1 cellular context compared by ENCODE assay signal in the genomic region with DNA sequence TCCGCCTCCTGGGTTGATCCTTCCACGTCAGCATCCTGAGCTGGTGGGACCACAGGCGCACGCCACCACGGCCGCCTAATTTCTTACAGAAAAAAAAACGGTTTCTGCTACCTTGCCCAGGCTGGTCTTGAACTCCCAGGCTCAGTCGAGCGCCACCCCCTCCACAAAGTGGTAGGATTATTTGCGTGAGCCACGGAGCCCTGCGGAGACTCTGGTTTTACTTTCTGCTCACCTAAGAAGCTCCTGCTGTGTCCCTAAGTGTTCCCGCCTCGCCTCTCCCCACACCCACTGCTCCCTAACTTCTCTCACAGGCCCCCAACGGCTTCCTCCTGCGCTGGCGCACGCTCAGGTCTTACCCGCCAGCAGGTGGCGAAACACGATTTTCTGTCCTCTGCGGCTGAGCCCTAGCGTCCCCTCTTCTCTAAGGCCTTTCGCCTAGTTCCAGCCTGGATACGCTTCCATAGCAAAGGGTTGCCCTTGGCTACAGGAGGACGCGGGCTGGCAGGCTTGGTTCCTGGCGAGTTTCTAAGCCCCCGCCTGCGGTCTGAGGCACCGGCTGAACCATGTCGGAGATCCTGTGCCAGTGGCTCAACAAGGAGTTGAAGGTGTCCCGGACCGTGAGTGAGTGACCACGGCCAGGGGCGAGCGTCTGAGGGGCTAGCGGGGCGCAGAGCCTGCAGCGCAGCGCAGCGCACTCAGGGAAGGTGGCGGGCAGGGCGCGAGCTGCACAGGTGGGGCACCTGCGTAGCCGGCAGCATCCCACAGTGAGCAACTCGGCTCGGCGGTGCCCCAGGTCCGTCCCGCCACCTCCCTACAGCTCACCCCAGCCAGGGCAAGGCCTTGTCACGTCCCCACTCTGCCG.
TF ChIP-seq lines count a peak whose summit lies in the region.

A gene with protein sequence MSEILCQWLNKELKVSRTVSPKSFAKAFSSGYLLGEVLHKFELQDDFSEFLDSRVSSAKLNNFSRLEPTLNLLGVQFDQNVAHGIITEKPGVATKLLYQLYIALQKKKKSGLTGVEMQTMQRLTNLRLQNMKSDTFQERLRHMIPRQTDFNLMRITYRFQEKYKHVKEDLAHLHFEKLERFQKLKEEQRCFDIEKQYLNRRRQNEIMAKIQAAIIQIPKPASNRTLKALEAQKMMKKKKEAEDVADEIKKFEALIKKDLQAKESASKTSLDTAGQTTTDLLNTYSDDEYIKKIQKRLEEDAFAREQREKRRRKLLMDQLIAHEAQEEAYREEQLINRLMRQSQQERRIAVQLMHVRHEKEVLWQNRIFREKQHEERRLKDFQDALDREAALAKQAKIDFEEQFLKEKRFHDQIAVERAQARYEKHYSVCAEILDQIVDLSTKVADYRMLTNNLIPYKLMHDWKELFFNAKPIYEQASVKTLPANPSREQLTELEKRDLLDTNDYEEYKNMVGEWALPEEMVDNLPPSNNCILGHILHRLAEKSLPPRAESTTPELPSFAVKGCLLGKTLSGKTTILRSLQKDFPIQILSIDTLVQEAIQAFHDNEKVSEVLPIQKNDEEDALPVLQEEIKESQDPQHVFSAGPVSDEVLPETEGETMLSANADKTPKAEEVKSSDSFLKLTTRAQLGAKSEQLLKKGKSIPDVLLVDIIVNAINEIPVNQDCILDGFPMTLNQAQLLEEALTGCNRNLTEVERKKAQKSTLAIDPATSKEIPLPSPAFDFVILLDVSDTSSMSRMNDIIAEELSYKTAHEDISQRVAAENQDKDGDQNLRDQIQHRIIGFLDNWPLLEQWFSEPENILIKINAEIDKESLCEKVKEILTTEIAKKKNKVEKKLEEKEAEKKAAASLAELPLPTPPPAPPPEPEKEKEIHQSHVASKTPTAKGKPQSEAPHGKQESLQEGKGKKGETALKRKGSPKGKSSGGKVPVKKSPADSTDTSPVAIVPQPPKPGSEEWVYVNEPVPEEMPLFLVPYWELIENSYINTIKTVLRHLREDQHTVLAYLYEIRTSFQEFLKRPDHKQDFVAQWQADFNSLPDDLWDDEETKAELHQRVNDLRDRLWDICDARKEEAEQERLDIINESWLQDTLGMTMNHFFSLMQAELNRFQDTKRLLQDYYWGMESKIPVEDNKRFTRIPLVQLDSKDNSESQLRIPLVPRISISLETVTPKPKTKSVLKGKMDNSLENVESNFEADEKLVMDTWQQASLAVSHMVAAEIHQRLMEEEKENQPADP (N-terminal part only) (plus strand): TSS at position 429 of the 862 bp plus-strand sequence. CDS start 135 bp downstream, at position 564.

TF ChIP-seq in HEK293, 187 proteins besides CTCF, POLR2A, EP300 and RAD21 (continued from another document and continues in another):
- TF ChIP-seq, protein P1, sequence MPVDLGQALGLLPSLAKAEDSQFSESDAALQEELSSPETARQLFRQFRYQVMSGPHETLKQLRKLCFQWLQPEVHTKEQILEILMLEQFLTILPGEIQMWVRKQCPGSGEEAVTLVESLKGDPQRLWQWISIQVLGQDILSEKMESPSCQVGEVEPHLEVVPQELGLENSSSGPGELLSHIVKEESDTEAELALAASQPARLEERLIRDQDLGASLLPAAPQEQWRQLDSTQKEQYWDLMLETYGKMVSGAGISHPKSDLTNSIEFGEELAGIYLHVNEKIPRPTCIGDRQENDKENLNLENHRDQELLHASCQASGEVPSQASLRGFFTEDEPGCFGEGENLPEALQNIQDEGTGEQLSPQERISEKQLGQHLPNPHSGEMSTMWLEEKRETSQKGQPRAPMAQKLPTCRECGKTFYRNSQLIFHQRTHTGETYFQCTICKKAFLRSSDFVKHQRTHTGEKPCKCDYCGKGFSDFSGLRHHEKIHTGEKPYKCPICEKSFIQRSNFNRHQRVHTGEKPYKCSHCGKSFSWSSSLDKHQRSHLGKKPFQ (tag by site-specific recombination; IDR thresholded peaks at IDR 0.05): no peak
- TF ChIP-seq, protein P2, sequence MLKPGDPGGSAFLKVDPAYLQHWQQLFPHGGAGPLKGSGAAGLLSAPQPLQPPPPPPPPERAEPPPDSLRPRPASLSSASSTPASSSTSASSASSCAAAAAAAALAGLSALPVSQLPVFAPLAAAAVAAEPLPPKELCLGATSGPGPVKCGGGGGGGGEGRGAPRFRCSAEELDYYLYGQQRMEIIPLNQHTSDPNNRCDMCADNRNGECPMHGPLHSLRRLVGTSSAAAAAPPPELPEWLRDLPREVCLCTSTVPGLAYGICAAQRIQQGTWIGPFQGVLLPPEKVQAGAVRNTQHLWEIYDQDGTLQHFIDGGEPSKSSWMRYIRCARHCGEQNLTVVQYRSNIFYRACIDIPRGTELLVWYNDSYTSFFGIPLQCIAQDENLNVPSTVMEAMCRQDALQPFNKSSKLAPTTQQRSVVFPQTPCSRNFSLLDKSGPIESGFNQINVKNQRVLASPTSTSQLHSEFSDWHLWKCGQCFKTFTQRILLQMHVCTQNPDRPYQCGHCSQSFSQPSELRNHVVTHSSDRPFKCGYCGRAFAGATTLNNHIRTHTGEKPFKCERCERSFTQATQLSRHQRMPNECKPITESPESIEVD (tag by site-specific recombination; IDR thresholded peaks at IDR 0.05): no peak
- TF ChIP-seq ZNF423 (tag by site-specific recombination; IDR thresholded peaks at IDR 0.05) (peak; percentile 68; the same call in 1 of the 2 replicates), SETDB1 (IDR thresholded peaks at IDR 0.05; ENCODE audit: insufficient read length, low read length) (peak; percentile 8), ZNF596 (tag by site-specific recombination; IDR thresholded peaks at IDR 0.05) (no peak), ZNF843 (tag by site-specific recombination; IDR thresholded peaks at IDR 0.05) (no peak), ZNF654 (tag by site-specific recombination; IDR thresholded peaks at IDR 0.05; ENCODE audit: low read depth) (peak; percentile 59), ZNF19 (tag by site-specific recombination; IDR thresholded peaks at IDR 0.05; ENCODE audit: low read depth) (no peak), ZNF677 (tag by site-specific recombination; IDR thresholded peaks at IDR 0.05) (no peak), BCL11B (tag by site-specific recombination; IDR thresholded peaks at IDR 0.05; ENCODE audit: low read depth) (no peak), IKZF3 (tag by site-specific recombination; IDR thresholded peaks at IDR 0.05) (peak; percentile 99), ZNF211 (tag by site-specific recombination; IDR thresholded peaks at IDR 0.05; ENCODE audit: low read depth) (no peak), ZNF169 (tag by site-specific recombination; IDR thresholded peaks at IDR 0.05) (no peak), ZNF555 (tag by site-specific recombination; conservative IDR thresholded peaks at IDR 0.05) (no peak), ZNF416 (tag by site-specific recombination; IDR thresholded peaks at IDR 0.05) (no peak), ZFP69B (tag by site-specific recombination; IDR thresholded peaks at IDR 0.05) (peak; percentile 97), ZNF221 (tag by site-specific recombination; IDR thresholded peaks at IDR 0.05; ENCODE audit: borderline replicate concordance) (no peak), ZNF404 (tag by site-specific recombination; IDR thresholded peaks at IDR 0.05) (no peak), ZNF623 (tag by site-specific recombination; IDR thresholded peaks at IDR 0.05) (peak; percentile 16; the same call in 1 of the 2 replicates), ZNF354C (tag by site-specific recombination; IDR thresholded peaks at IDR 0.05; ENCODE audit: borderline replicate concordance, low read depth) (no peak), ZNF585B (tag by site-specific recombination; IDR thresholded peaks at IDR 0.05) (no peak; the same call in 1 of the 2 replicates), ZNF791 (tag by site-specific recombination; IDR thresholded peaks at IDR 0.05) (no peak), HOXC10 (CRISPR knock-in tag; IDR thresholded peaks at IDR 0.05) (no peak), ZNF274 (IDR thresholded peaks at IDR 0.05; ENCODE audit: low read length) (no peak), ZNF274 (tag by site-specific recombination; IDR thresholded peaks at IDR 0.05; ENCODE audit: borderline replicate concordance) (no peak), ZNF341 (tag by site-specific recombination; IDR thresholded peaks at IDR 0.05; ENCODE audit: low read depth) (peak; percentile 35; the same call in 1 of the 2 replicates)
- TF ChIP-seq, protein P3, sequence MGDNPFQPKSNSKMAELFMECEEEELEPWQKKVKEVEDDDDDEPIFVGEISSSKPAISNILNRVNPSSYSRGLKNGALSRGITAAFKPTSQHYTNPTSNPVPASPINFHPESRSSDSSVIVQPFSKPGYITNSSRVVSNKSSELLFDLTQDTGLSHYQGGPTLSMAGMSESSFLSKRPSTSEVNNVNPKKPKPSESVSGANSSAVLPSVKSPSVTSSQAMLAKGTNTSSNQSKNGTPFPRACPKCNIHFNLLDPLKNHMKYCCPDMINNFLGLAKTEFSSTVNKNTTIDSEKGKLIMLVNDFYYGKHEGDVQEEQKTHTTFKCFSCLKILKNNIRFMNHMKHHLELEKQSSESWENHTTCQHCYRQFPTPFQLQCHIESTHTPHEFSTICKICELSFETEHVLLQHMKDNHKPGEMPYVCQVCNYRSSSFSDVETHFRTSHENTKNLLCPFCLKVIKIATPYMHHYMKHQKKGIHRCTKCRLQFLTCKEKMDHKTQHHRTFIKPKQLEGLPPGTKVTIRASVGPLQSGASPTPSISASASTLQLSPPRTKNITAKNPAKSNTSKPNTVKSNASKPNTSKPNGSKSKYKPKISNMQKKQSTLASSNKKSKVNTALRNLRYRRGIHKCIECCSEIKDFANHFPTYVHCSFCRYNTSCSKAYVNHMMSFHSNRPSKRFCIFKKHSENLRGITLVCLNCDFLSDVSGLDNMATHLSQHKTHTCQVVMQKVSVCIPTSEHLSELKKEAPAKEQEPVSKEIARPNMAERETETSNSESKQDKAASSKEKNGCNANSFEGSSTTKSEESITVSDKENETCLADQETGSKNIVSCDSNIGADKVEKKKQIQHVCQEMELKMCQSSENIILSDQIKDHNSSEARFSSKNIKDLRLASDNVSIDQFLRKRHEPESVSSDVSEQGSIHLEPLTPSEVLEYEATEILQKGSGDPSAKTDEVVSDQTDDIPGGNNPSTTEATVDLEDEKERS (tag by site-specific recombination; IDR thresholded peaks at IDR 0.05): peak; percentile 23; the same call in 1 of the 2 replicates
- TF ChIP-seq, protein P4, sequence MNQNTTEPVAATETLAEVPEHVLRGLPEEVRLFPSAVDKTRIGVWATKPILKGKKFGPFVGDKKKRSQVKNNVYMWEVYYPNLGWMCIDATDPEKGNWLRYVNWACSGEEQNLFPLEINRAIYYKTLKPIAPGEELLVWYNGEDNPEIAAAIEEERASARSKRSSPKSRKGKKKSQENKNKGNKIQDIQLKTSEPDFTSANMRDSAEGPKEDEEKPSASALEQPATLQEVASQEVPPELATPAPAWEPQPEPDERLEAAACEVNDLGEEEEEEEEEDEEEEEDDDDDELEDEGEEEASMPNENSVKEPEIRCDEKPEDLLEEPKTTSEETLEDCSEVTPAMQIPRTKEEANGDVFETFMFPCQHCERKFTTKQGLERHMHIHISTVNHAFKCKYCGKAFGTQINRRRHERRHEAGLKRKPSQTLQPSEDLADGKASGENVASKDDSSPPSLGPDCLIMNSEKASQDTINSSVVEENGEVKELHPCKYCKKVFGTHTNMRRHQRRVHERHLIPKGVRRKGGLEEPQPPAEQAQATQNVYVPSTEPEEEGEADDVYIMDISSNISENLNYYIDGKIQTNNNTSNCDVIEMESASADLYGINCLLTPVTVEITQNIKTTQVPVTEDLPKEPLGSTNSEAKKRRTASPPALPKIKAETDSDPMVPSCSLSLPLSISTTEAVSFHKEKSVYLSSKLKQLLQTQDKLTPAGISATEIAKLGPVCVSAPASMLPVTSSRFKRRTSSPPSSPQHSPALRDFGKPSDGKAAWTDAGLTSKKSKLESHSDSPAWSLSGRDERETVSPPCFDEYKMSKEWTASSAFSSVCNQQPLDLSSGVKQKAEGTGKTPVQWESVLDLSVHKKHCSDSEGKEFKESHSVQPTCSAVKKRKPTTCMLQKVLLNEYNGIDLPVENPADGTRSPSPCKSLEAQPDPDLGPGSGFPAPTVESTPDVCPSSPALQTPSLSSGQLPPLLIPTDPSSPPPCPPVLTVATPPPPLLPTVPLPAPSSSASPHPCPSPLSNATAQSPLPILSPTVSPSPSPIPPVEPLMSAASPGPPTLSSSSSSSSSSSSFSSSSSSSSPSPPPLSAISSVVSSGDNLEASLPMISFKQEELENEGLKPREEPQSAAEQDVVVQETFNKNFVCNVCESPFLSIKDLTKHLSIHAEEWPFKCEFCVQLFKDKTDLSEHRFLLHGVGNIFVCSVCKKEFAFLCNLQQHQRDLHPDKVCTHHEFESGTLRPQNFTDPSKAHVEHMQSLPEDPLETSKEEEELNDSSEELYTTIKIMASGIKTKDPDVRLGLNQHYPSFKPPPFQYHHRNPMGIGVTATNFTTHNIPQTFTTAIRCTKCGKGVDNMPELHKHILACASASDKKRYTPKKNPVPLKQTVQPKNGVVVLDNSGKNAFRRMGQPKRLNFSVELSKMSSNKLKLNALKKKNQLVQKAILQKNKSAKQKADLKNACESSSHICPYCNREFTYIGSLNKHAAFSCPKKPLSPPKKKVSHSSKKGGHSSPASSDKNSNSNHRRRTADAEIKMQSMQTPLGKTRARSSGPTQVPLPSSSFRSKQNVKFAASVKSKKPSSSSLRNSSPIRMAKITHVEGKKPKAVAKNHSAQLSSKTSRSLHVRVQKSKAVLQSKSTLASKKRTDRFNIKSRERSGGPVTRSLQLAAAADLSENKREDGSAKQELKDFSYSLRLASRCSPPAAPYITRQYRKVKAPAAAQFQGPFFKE (tag by site-specific recombination; IDR thresholded peaks at IDR 0.05; ENCODE audit: borderline replicate concordance): no peak
- TF ChIP-seq, protein P5, sequence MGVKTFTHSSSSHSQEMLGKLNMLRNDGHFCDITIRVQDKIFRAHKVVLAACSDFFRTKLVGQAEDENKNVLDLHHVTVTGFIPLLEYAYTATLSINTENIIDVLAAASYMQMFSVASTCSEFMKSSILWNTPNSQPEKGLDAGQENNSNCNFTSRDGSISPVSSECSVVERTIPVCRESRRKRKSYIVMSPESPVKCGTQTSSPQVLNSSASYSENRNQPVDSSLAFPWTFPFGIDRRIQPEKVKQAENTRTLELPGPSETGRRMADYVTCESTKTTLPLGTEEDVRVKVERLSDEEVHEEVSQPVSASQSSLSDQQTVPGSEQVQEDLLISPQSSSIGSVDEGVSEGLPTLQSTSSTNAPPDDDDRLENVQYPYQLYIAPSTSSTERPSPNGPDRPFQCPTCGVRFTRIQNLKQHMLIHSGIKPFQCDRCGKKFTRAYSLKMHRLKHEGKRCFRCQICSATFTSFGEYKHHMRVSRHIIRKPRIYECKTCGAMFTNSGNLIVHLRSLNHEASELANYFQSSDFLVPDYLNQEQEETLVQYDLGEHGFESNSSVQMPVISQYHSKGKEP (tag by site-specific recombination; IDR thresholded peaks at IDR 0.05): no peak
- TF ChIP-seq, protein P6, sequence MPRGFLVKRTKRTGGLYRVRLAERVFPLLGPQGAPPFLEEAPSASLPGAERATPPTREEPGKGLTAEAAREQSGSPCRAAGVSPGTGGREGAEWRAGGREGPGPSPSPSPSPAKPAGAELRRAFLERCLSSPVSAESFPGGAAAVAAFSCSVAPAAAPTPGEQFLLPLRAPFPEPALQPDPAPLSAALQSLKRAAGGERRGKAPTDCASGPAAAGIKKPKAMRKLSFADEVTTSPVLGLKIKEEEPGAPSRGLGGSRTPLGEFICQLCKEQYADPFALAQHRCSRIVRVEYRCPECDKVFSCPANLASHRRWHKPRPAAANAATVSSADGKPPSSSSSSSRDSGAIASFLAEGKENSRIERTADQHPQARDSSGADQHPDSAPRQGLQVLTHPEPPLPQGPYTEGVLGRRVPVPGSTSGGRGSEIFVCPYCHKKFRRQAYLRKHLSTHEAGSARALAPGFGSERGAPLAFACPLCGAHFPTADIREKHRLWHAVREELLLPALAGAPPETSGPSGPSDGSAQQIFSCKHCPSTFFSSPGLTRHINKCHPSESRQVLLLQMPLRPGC (tag by site-specific recombination; IDR thresholded peaks at IDR 0.05): 0 out of 2 replicates have a peak, but pooled peaks have one; percentile 18
